Comparison of ENCODE assay signal across 35 cellular contexts in genomic region chr1:153217212-153217611, GRCh38. TPM values are rescaled to one million over a fixed set of nuclear protein-coding genes. Genes with fewer than 3 reads are reported as not detected.
DNase-seq lines count a peak whose midpoint lies in the region; ATAC-seq, FAIRE-seq and TF ChIP-seq lines count a peak whose summit lies in the region.
"Had no signal": no experiment of that assay in that cellular context is flagged by ENCODE, and none has a peak within 500 bp of the region (broad histone marks: within the 10 kb centered on the region; RNA-seq: fewer than 3 reads in every experiment).

A gene with protein sequence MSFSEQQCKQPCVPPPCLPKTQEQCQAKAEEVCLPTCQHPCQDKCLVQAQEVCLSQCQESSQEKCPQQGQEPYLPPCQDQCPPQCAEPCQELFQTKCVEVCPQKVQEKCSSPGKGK (plus strand): TSS chr1:153217584. CDS start chr1:153218145, 561 bp downstream.

- no CpG with 5 or more reads among the region's 3 CpGs for WGBS in trophoblast cell (ENCODE audit: extremely low coverage, insufficient coverage, insufficient read length)

- H3K27ac Mint-ChIP-seq in HFFc6 = no peak within 1 kb of the TSS
- H3K27ac Mint-ChIP-seq: activated naive CD4-positive, alpha-beta T cell treated with anti-CD3 and anti-CD28 coated beads, Interleukin-2, amount 10 ng/mL, durations not matched to agents 7 days and 5 days; activated T-helper 1 cell treated with anti-CD3 and anti-CD28 coated beads, Interleukin-12 subunit alpha, Interleukin-12 subunit beta, Interleukin-2, Interleukin-4 antibody, amounts not matched to agents 30 ng/mL and 10 ng/mL and 1 ng/mL, durations not matched to agents 14 hours and 24 hours and 36 hours; neural progenitor cell; stimulated activated memory B cell treated with anti-CD40 and anti-IgM and Interleukin-4, amounts not matched to agents 10 μg/mL and 1 μg/mL and 100 μg/mL, for 72 hours had no signal

- no peak within 1 kb of the TSS for H3K14ac ChIP-seq in trophoblast cell (ENCODE audit: low read length)

- no peak within 1 kb of the TSS for H4K8ac ChIP-seq in trophoblast cell (ENCODE audit: low read depth, low read length)

- H3K9ac ChIP-seq in trophoblast cell (ENCODE audit: low read length) = no peak within 1 kb of the TSS
- H3K9ac ChIP-seq: neural progenitor cell had no signal

- ATAC-seq in GM21367 (IDR thresholded peaks at IDR 0.05; ENCODE audit: unreplicated experiment) = no peak
- ATAC-seq: HepG2; right cardiac atrium; stimulated activated memory B cell treated with anti-CD40 and anti-IgM and Interleukin-4, amounts not matched to agents 10 μg/mL and 1 μg/mL and 100 μg/mL, for 72 hours had no signal

- H3K4me3 Mint-ChIP-seq in HFFc6 = no peak within 1 kb of the TSS
- H3K4me3 Mint-ChIP-seq: activated naive CD4-positive, alpha-beta T cell treated with anti-CD3 and anti-CD28 coated beads, Interleukin-2, amount 10 ng/mL, durations not matched to agents 7 days and 5 days; activated T-helper 1 cell treated with anti-CD3 and anti-CD28 coated beads, Interleukin-12 subunit alpha, Interleukin-12 subunit beta, Interleukin-2, Interleukin-4 antibody, amounts not matched to agents 30 ng/mL and 10 ng/mL and 1 ng/mL, durations not matched to agents 14 hours and 24 hours and 36 hours; neural progenitor cell; stimulated activated memory B cell treated with anti-CD40 and anti-IgM and Interleukin-4, amounts not matched to agents 10 μg/mL and 1 μg/mL and 100 μg/mL, for 72 hours had no signal

- DNase-seq in EH (ENCODE audit: low read depth) = peak; percentile 1
- peak; percentile 14 for DNase-seq in RKO (ENCODE audit: low spot score)
- DNase-seq in bronchial epithelial cell (ENCODE audit: low read depth) = peak; percentile 11
- peak in 1 of 2 donors; percentile 18 for DNase-seq in trophoblast cell
- no peak for DNase-seq in NCI-H2171 treated with DMSO at 0.1 percent for 48 hours (lab: John Stamatoyannopoulos, UW)
- no peak for DNase-seq in NCI-H526 treated with DMSO at 0.1 percent for 48 hours (lab: John Stamatoyannopoulos, UW)
- no peak for DNase-seq in HFFc6
- DNase-seq: activated CD4-positive, alpha-beta T cell treated with anti-CD3 and anti-CD28 coated beads, Interleukin-2, amount 50 U/mL, for 48 hours; activated naive CD4-positive, alpha-beta T cell treated with anti-CD3 and anti-CD28 coated beads, Interleukin-2, amount 10 ng/mL, durations not matched to agents 7 days and 5 days; amygdala; C1 segment of cervical spinal cord; Caco-2; effector CD4-positive, alpha-beta T cell; head of caudate nucleus; NCI-H1105; NCI-H2081; NCI-H345; NCI-H82; posterior cingulate gyrus; right cardiac atrium; stimulated activated CD4-positive, alpha-beta T cell treated with anti-CD3 and anti-CD28 coated beads, Interleukin-2, amount 100 ng/mL, for 48 hours; T-helper 9 cell had no signal

- peaks cover 2% of the 10 kb centered on the region for H3K27me3 ChIP-seq in bronchial epithelial cell (ENCODE audit: control insufficient read depth, insufficient read depth, low read length)
- H3K27me3 ChIP-seq in trophoblast cell (ENCODE audit: insufficient read depth, low read length) = no peaks in the 10 kb centered on the region
- H3K27me3 ChIP-seq: breast epithelium, neural progenitor cell had no signal

- FAIRE-seq in bronchial epithelial cell (lab: Jason Lieb, UNC) = no peak
- FAIRE-seq: colon, GM18507, HepG2, urothelium cell line had no signal

- H3K27ac ChIP-seq in trophoblast cell (ENCODE audit: low read depth, low read length) = no peak within 1 kb of the TSS
- H3K27ac ChIP-seq: breast epithelium, neural progenitor cell had no signal

- H2BK12ac ChIP-seq in trophoblast cell (ENCODE audit: low read length) = no peak within 1 kb of the TSS

- no peak within 1 kb of the TSS for H3K4ac ChIP-seq in trophoblast cell (ENCODE audit: low read depth, low read length)

- H2BK120ac ChIP-seq in trophoblast cell (ENCODE audit: insufficient read depth, low read length, poor library complexity) = peak within 1 kb of the TSS; percentile 34

- H4K12ac ChIP-seq in trophoblast cell (ENCODE audit: low read depth, low read length) = no peak within 1 kb of the TSS

- no peaks in the 10 kb centered on the region for H3K79me2 ChIP-seq in trophoblast cell (ENCODE audit: control insufficient read depth, insufficient read depth, low read length, poor library complexity)

- H3K9me3 Mint-ChIP-seq in HFFc6 = no peaks in the 10 kb centered on the region
- H3K9me3 Mint-ChIP-seq: activated naive CD4-positive, alpha-beta T cell treated with anti-CD3 and anti-CD28 coated beads, Interleukin-2, amount 10 ng/mL, durations not matched to agents 7 days and 5 days; activated T-helper 1 cell treated with anti-CD3 and anti-CD28 coated beads, Interleukin-12 subunit alpha, Interleukin-12 subunit beta, Interleukin-2, Interleukin-4 antibody, amounts not matched to agents 30 ng/mL and 10 ng/mL and 1 ng/mL, durations not matched to agents 14 hours and 24 hours and 36 hours; neural progenitor cell; stimulated activated memory B cell treated with anti-CD40 and anti-IgM and Interleukin-4, amounts not matched to agents 10 μg/mL and 1 μg/mL and 100 μg/mL, for 72 hours had no signal

- H2BK5ac ChIP-seq in trophoblast cell (ENCODE audit: low read depth, low read length, poor library complexity) = peak within 1 kb of the TSS; percentile 27

- H3K23ac ChIP-seq in trophoblast cell (ENCODE audit: low read length) = no peak within 1 kb of the TSS

- no peak within 1 kb of the TSS for H3K18ac ChIP-seq in trophoblast cell (ENCODE audit: low read length)

- H3K4me3 ChIP-seq in bronchial epithelial cell (ENCODE audit: low read depth, low read length) = no peak within 1 kb of the TSS
- no peak within 1 kb of the TSS for H3K4me3 ChIP-seq in trophoblast cell (ENCODE audit: low read depth, low read length)
- H3K4me3 ChIP-seq: breast epithelium, lung, neural progenitor cell had no signal

- H3K4me1 ChIP-seq in trophoblast cell (ENCODE audit: control insufficient read depth in 1 of 2, insufficient read depth in 2 of 2, low read length in 2 of 2) = peaks cover 6 to 9% of the 10 kb centered on the region in 2 experiments
- H3K4me1 ChIP-seq: breast epithelium, Caco-2, neural progenitor cell had no signal

- no peaks in the 10 kb centered on the region for H3K36me3 Mint-ChIP-seq in HFFc6 (ENCODE audit: low read depth)
- H3K36me3 Mint-ChIP-seq: activated naive CD4-positive, alpha-beta T cell treated with anti-CD3 and anti-CD28 coated beads, Interleukin-2, amount 10 ng/mL, durations not matched to agents 7 days and 5 days; neural progenitor cell; stimulated activated memory B cell treated with anti-CD40 and anti-IgM and Interleukin-4, amounts not matched to agents 10 μg/mL and 1 μg/mL and 100 μg/mL, for 72 hours had no signal

- H2AK5ac ChIP-seq in trophoblast cell (ENCODE audit: low read length) = no peak within 1 kb of the TSS

- no peaks in the 10 kb centered on the region for H3K79me1 ChIP-seq in trophoblast cell (ENCODE audit: low read length)

- H3K9me3 ChIP-seq in trophoblast cell (ENCODE audit: insufficient read depth, low read depth, low read length) = peaks cover 2% of the 10 kb centered on the region
- H3K9me3 ChIP-seq: breast epithelium, Caco-2 had no signal

- H3K36me3 ChIP-seq in bronchial epithelial cell (ENCODE audit: control insufficient read depth, insufficient read depth, low read length) (no peaks in the 10 kb centered on the region), trophoblast cell (ENCODE audit: control insufficient read depth in 1 of 2, insufficient read depth in 2 of 2, low read length in 2 of 2) (no peaks in the 10 kb centered on the region)
- H3K36me3 ChIP-seq: breast epithelium, neural progenitor cell had no signal

- peak within 1 kb of the TSS; percentile 48 for H4K91ac ChIP-seq in trophoblast cell (ENCODE audit: low read depth, low read length)

- TF ChIP-seq CTCF in bronchial epithelial cell (IDR thresholded peaks at IDR 0.05; ENCODE audit: insufficient read depth, low read length, severe bottlenecking) = no peak
- TF ChIP-seq CTCF in HFFc6 (IDR thresholded peaks at IDR 0.05) = no peak

- no peak within 1 kb of the TSS for H2AFZ ChIP-seq in trophoblast cell (ENCODE audit: insufficient read depth, low read length, poor library complexity)
- H2AFZ ChIP-seq: neural progenitor cell had no signal

- no peaks in the 10 kb centered on the region for H3K4me1 Mint-ChIP-seq in HFFc6 (ENCODE audit: low read depth)
- H3K4me1 Mint-ChIP-seq: neural progenitor cell; stimulated activated memory B cell treated with anti-CD40 and anti-IgM and Interleukin-4, amounts not matched to agents 10 μg/mL and 1 μg/mL and 100 μg/mL, for 72 hours had no signal

- H3K27me3 Mint-ChIP-seq in HFFc6 (ENCODE audit: insufficient read depth) = peaks cover 15% of the 10 kb centered on the region

- no peak within 1 kb of the TSS for H3K4me2 ChIP-seq in trophoblast cell (ENCODE audit: low read length)
- H3K4me2 ChIP-seq: neural progenitor cell had no signal

RNA-seq across cellular contexts. Expression of the gene that starts here (rescaled TPM):
- not detected in 2 replicates for total RNA-seq in bronchial epithelial cell
- polyA plus RNA-seq in trophoblast cell (2013) = 738 and 794 TPM in 2 replicates
- not detected for total RNA-seq in HFFc6 (2021; fragmentation: NEBNext Ultra II Directional; extraction: Animal tissue kit (Norgen Biotek cat#: 25700))
- total RNA-seq: activated T-helper 1 cell treated with anti-CD3 and anti-CD28 coated beads, Interleukin-12 subunit alpha, Interleukin-12 subunit beta, Interleukin-2, Interleukin-4 antibody, amounts not matched to agents 30 ng/mL and 10 ng/mL and 1 ng/mL, durations not matched to agents 14 hours and 24 hours and 36 hours; breast epithelium; Caco-2; HepG2; LHCN-M2; lung; mucosa of gallbladder; right cardiac atrium had no signal
- polyA plus RNA-seq: AG04450, HepG2, right cardiac atrium had no signal

Comparison
In these comparisons a context has a peak if more than half of its experiments do, and no peak if none do; other contexts are left out.
1. Peak in DNase-seq in bronchial epithelial cell; RNA of the gene not detected or under 1 TPM.
2. DNase-seq: peak in EH (single experiment) and RKO (single experiment); none in NCI-H2171 treated with DMSO at 0.1 percent for 48 hours (single experiment), NCI-H526 treated with DMSO at 0.1 percent for 48 hours (single experiment) and HFFc6 (single experiment).